In genomic region chr3:74539879-74540278, GRCh38 we compare ENCODE assay signal across 23 cellular contexts.
A peak's percentile ranks its signal among the peaks of the same experiment; 100 is the strongest.
DNase-seq lines count a peak whose midpoint lies in the region; ATAC-seq, FAIRE-seq and TF ChIP-seq lines count a peak whose summit lies in the region.
"Had no signal": no experiment of that assay in that cellular context is flagged by ENCODE, and none has a peak within 500 bp of the region (broad histone marks: within the 10 kb centered on the region; RNA-seq: fewer than 3 reads in every experiment).

No MANE protein-coding gene starts in this region.

- WGBS in IMR-90 (ENCODE audit: extremely low coverage in 2 of 2, insufficient read length in 1 of 2), 2 experiments: no CpG with 5 or more reads among the region's 3 CpGs
- 6% methylated on average over 2 of the region's 3 CpGs for WGBS in HepG2 (ENCODE audit: low lambda C conversion rate)

- H4K8ac ChIP-seq in IMR-90 (ENCODE audit: low read depth in 2 of 2, low read length in 2 of 2): no peak overlapping the region

- H2BK120ac ChIP-seq in IMR-90 (ENCODE audit: low read depth, low read length): no peak overlapping the region

- H3K27ac ChIP-seq in IMR-90 (ENCODE audit: insufficient read depth, low read length): no peak overlapping the region
- no peak overlapping the region for H3K27ac ChIP-seq in HepG2 (ENCODE audit: extremely low read length, insufficient read depth, low read length)
- H3K27ac ChIP-seq in foreskin keratinocyte: no peak overlapping the region
- H3K27ac ChIP-seq: GM23248 had no signal

- H3K14ac ChIP-seq in IMR-90 (replicated peaks; ENCODE audit: low read depth, low read length): no peak overlapping the region

- H2AK5ac ChIP-seq in IMR-90 (ENCODE audit: low read depth, low read length): no peak overlapping the region

- peaks cover 5% of the 10 kb centered on the region for H3K4me1 Mint-ChIP-seq in progenitor cell of endocrine pancreas (ENCODE audit: low read depth)
- H3K4me1 Mint-ChIP-seq: CD4-positive, CD25-positive, alpha-beta regulatory T cell; CD8-positive, alpha-beta memory T cell had no signal

- BruUV-seq in IMR-90 (replicated peaks; lab: Mats Ljungman, UMichigan) (no TSS peak), HepG2 (replicated peaks; lab: Mats Ljungman, UMichigan) (no TSS peak)

- H3K36me3 Mint-ChIP-seq in progenitor cell of endocrine pancreas (ENCODE audit: insufficient read depth): no peaks in the 10 kb centered on the region
- H3K36me3 Mint-ChIP-seq: CD4-positive, CD25-positive, alpha-beta regulatory T cell; CD8-positive, alpha-beta memory T cell had no signal

- H3K18ac ChIP-seq in IMR-90 (ENCODE audit: low read depth, low read length): no peak overlapping the region

- H3K9me3 ChIP-seq in IMR-90 (ENCODE audit: control insufficient read depth, insufficient read depth, low read length) (no peaks in the 10 kb centered on the region), HepG2 (ENCODE audit: low read length) (no peaks in the 10 kb centered on the region)
- H3K9me3 ChIP-seq: BE2C, HAP-1 had no signal

- no peaks in the 10 kb centered on the region for H3K9me3 Mint-ChIP-seq in progenitor cell of endocrine pancreas (ENCODE audit: low read depth)

- no peak overlapping the region for H3K4me3 Mint-ChIP-seq in progenitor cell of endocrine pancreas (ENCODE audit: low read depth)
- H3K4me3 Mint-ChIP-seq: CD4-positive, CD25-positive, alpha-beta regulatory T cell; CD8-positive, alpha-beta memory T cell had no signal

- no peaks in the 10 kb centered on the region for H3K9me1 ChIP-seq in IMR-90 (ENCODE audit: insufficient read depth, low read length)

- ATAC-seq in IMR-90 (ENCODE audit: low read depth): no peak
- ATAC-seq in HepG2: no peak
- ATAC-seq in HG02678 (IDR thresholded peaks at IDR 0.05; ENCODE audit: unreplicated experiment): no peak
- ATAC-seq in HG03045 (IDR thresholded peaks at IDR 0.05; ENCODE audit: unreplicated experiment): no peak
- no peak for ATAC-seq in foreskin keratinocyte

- TF ChIP-seq POLR2A in IMR-90 (IDR thresholded peaks at IDR 0.05; ENCODE audit: low read depth, low read length) (no peak), HepG2 (IDR thresholded peaks at IDR 0.05; ENCODE audit: insufficient read depth in 1 of 2, low read depth in 2 of 2, low read length in 2 of 2) (no peak)

- peaks cover 2% of the 10 kb centered on the region; the same call in 1 of the 2 replicates for H3K4me1 ChIP-seq in IMR-90 (ENCODE audit: control insufficient read depth, insufficient read depth, low read length)
- H3K4me1 ChIP-seq in HepG2 (ENCODE audit: insufficient read depth, low read length): no peaks in the 10 kb centered on the region
- H3K4me1 ChIP-seq in foreskin keratinocyte: no peaks in the 10 kb centered on the region
- H3K4me1 ChIP-seq: BE2C, HAP-1 had no signal

- TF ChIP-seq CTCF in IMR-90 (conservative IDR thresholded peaks at IDR 0.05; ENCODE audit: low read depth, low read length) (no peak), HepG2 (CRISPR knock-in tag; IDR thresholded peaks at IDR 0.05) (no peak), progenitor cell of endocrine pancreas (IDR thresholded peaks at IDR 0.05; ENCODE audit: unreplicated experiment) (no peak), foreskin keratinocyte (conservative IDR thresholded peaks at IDR 0.05) (no peak)

- POLR2A ChIA-PET in IMR-90 (lab: Charles Lee; ENCODE audit: unreplicated experiment): no interaction called here
- POLR2A ChIA-PET in HepG2 (lab: Yijun Ruan, JAX): no interaction called here

- H3K4me3 ChIP-seq in IMR-90 (ENCODE audit: insufficient read depth, low read depth, low read length) (no peak overlapping the region), HepG2 (replicated peaks in 1 of 3; ENCODE audit: insufficient read depth in 1 of 3, low read depth in 2 of 3, low read length in 3 of 3) (no peak overlapping the region)
- H3K4me3 ChIP-seq: GM23248, HAP-1 had no signal

- CTCF ChIA-PET in IMR-90 (lab: Yijun Ruan, JAX) (no interaction called here), HepG2 (lab: Yijun Ruan, JAX; ENCODE audit: low intra/inter-chr PET ratio, low total read pairs) (no interaction called here)

- no peaks in the 10 kb centered on the region; a peak in 1 of 4 replicates for H3K79me1 ChIP-seq in IMR-90 (ENCODE audit: low read depth in 1 of 2, low read length in 2 of 2)

- H4K5ac ChIP-seq in IMR-90 (ENCODE audit: low read depth, low read length): no peak overlapping the region

- in situ Hi-C loops in IMR-90 (cut with MboI; ENCODE audit: low sequenced_read_pairs): no loop called here
- in situ Hi-C loops in HepG2 (cut with HindIII; ENCODE audit: extremely low pct_ligation_motif_present, low pct_unique_long_range_greater_than_20kb): no loop called here

- H3K36me3 ChIP-seq in IMR-90 (ENCODE audit: control insufficient read depth, insufficient read depth, low read length) (no peaks in the 10 kb centered on the region), HepG2 (replicated peaks in 1 of 2; ENCODE audit: control insufficient read depth in 1 of 2, insufficient read depth in 2 of 2, low read length in 2 of 2) (no peaks in the 10 kb centered on the region)
- H3K36me3 ChIP-seq: BE2C, HAP-1 had no signal

- intact Hi-C loops in IMR-90 (cut with micrococcal nuclease): no loop called here
- intact Hi-C loops in HepG2 (cut with micrococcal nuclease; ENCODE audit: unreplicated experiment): no loop called here

- no peak overlapping the region for H3K27ac Mint-ChIP-seq in progenitor cell of endocrine pancreas
- H3K27ac Mint-ChIP-seq: CD4-positive, CD25-positive, alpha-beta regulatory T cell; CD8-positive, alpha-beta memory T cell had no signal

- no peaks in the 10 kb centered on the region for H4K20me1 ChIP-seq in IMR-90 (ENCODE audit: insufficient read depth, low read length)
- H4K20me1 ChIP-seq in HepG2 (ENCODE audit: insufficient read depth, low read length): no peaks in the 10 kb centered on the region

- dilution Hi-C loops in IMR-90 (cut with HindIII; ENCODE audit: low sequenced_read_pairs, unreplicated experiment): no loop called here

- no peak overlapping the region for H2BK5ac ChIP-seq in IMR-90 (ENCODE audit: low read depth, low read length, poor library complexity, severe bottlenecking)

- H3K23ac ChIP-seq in IMR-90 (ENCODE audit: low read depth, low read length): no peak overlapping the region

- no peak overlapping the region for H2AFZ ChIP-seq in IMR-90 (replicated peaks; ENCODE audit: low read length, poor library complexity)
- no peak overlapping the region for H2AFZ ChIP-seq in HepG2 (ENCODE audit: low read length)
- H2AFZ ChIP-seq: GM23248 had no signal

- DNase-seq in IMR-90 (no peak), NCI-H446 treated with DMSO at 0.1 percent for 48 hours (lab: John Stamatoyannopoulos, UW) (peak; percentile 5), astrocyte of the hippocampus (ENCODE audit: low read depth, low spot score) (peak; percentile 16), HepG2 (ENCODE audit: low spot score) (no peak), progenitor cell of endocrine pancreas (ENCODE audit: low spot score, unreplicated experiment) (no peak), foreskin keratinocyte (no peak)
- DNase-seq: ACHN; BE2C; C1 segment of cervical spinal cord; CD4-positive, CD25-positive, alpha-beta regulatory T cell; CD8-positive, alpha-beta memory T cell; COR-L47; DMS 273 treated with DMSO at 0.1 percent for 48 hours; DMS53; DND-41; EL; GM23248 had no signal

- H2BK20ac ChIP-seq in IMR-90 (ENCODE audit: low read depth, low read length): no peak overlapping the region

- H3K4ac ChIP-seq in IMR-90 (ENCODE audit: low read depth, low read length): no peak overlapping the region

- H3K79me2 ChIP-seq in HepG2 (ENCODE audit: insufficient read depth, low read length): no peaks in the 10 kb centered on the region

- H3K9ac ChIP-seq in IMR-90 (ENCODE audit: low read depth, low read length) (no peak overlapping the region), HepG2 (ENCODE audit: insufficient read depth, low read depth, low read length) (no peak overlapping the region)
- H3K9ac ChIP-seq: GM23248 had no signal

- H3K4me2 ChIP-seq in IMR-90 (ENCODE audit: low read depth, low read length): no peak overlapping the region
- no peak overlapping the region for H3K4me2 ChIP-seq in HepG2 (ENCODE audit: low read depth, low read length)

- no peaks in the 10 kb centered on the region for H3K27me3 Mint-ChIP-seq in progenitor cell of endocrine pancreas
- H3K27me3 Mint-ChIP-seq: CD4-positive, CD25-positive, alpha-beta regulatory T cell; CD8-positive, alpha-beta memory T cell had no signal

- TF ChIP-seq RAD21 in IMR-90 (IDR thresholded peaks at IDR 0.05; ENCODE audit: low read length): no peak
- no peak for TF ChIP-seq RAD21 in HepG2 (CRISPR knock-in tag; IDR thresholded peaks at IDR 0.05)

- no peak for FAIRE-seq in HepG2 (lab: Jason Lieb, UNC)
- FAIRE-seq: A204.1, GM12891, GM19239 had no signal

- TF ChIP-seq EP300 in HepG2 (IDR thresholded peaks at IDR 0.05; ENCODE audit: low read depth in 2 of 2, low read length in 2 of 2) (no peak), HepG2 (CRISPR knock-in tag; IDR thresholded peaks at IDR 0.05; ENCODE audit: borderline replicate concordance) (no peak)

- no peaks in the 10 kb centered on the region for H3K27me3 ChIP-seq in IMR-90 (ENCODE audit: control insufficient read depth, insufficient read depth, low read length)
- no peaks in the 10 kb centered on the region for H3K27me3 ChIP-seq in HepG2 (ENCODE audit: control insufficient read depth in 1 of 2, insufficient read depth in 2 of 2, low read length in 2 of 2)
- no peaks in the 10 kb centered on the region for H3K27me3 ChIP-seq in foreskin keratinocyte
- H3K27me3 ChIP-seq: BE2C had no signal

- no peak overlapping the region for H3K56ac ChIP-seq in IMR-90 (ENCODE audit: extremely low read depth, insufficient read depth, low read length)

- H2BK15ac ChIP-seq in IMR-90 (ENCODE audit: low read depth, low read length): no peak overlapping the region

- H2AK9ac ChIP-seq in IMR-90 (replicated peaks; ENCODE audit: low read depth, low read length, poor library complexity): no peak overlapping the region

- H4K91ac ChIP-seq in IMR-90 (ENCODE audit: insufficient read depth, low read depth, low read length): no peak overlapping the region

TF ChIP-seq in IMR-90, 13 proteins besides CTCF, POLR2A, EP300 and RAD21:
- no peak for TF ChIP-seq RFX5 (IDR thresholded peaks at IDR 0.05; ENCODE audit: low read depth, low read length)
- TF ChIP-seq MAFK (IDR thresholded peaks at IDR 0.05; ENCODE audit: low read depth, low read length): peak; percentile 70

TF ChIP-seq in HepG2, 621 proteins besides CTCF, POLR2A, EP300 and RAD21:
- TF ChIP-seq FOXO1 (CRISPR knock-in tag; IDR thresholded peaks at IDR 0.05) (no peak), ZNF143 (CRISPR knock-in tag; IDR thresholded peaks at IDR 0.05) (no peak), MAFK (conservative IDR thresholded peaks at IDR 0.05 in 1 of 2, IDR thresholded peaks at IDR 0.05 in 1 of 2; ENCODE audit: low read length in 2 of 2) (peak; percentile 45 to 51; a peak in 3 of 4 replicates), MAFF (IDR thresholded peaks at IDR 0.05; ENCODE audit: low read depth, low read length) (peak; percentile 26; the same call in 1 of the 2 replicates)

Comparison
In these comparisons a context has a peak if more than half of its experiments do, and no peak if none do; other contexts are left out.
1. DNase-seq: peak in NCI-H446 treated with DMSO at 0.1 percent for 48 hours (single experiment) and astrocyte of the hippocampus (single experiment); none in IMR-90 (single experiment), HepG2 (single experiment), progenitor cell of endocrine pancreas (single experiment) and foreskin keratinocyte (0 of 2).